8 cellular contexts compared by ENCODE assay signal in the genomic region with DNA sequence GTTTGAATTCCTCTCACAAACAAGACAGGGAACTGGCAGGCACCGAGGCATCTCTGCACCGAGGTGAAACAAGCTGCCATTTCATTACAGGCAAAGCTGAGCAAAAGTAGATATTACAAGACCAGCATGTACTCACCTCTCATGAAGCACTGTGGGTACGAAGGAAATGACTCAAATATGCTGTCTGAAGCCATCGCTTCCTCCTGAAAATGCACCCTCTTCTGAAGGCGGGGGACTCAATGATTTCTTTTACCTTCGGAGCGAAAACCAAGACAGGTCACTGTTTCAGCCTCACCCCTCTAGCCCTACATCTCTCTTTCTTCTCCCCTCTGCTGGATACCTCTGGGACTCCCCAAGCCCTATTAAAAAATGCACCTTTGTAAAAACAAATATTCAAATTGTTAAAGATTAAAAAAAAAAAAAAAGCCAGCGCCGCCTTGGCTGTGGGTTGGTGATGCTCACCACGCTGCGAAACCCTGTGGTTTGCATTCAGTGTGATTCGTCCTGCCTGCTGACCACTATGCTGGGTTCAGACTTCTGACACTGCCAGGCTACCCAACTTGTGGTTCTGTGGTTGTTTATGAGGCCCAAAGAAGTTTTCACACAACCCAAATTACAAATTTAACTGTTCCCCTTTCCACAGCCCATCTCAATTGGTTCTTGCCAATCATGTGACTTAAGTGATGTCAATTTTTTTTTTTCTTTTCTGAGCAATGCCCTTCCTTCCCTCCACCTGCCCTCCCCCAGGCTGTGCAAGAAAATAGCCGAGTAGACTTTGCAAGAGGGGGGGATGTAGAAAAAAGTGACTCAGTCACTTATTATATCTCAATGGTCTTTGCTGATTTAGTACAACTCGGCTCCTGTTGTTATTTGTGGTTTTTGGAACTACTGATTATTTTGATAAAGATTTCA. TPM values are rescaled to one million over a fixed set of nuclear protein-coding genes. Genes with fewer than 3 reads are reported as not detected.
DNase-seq lines count a peak whose midpoint lies in the region; ATAC-seq lines count a peak whose summit lies in the region.

A gene (minus strand): TSS at position 597 of the 912 bp plus-strand sequence.

- peaks cover 13% of the 10 kb centered on the region for H3K36me3 ChIP-seq in SJSA1

- 78% methylated on average over 14 of the region's 14 CpGs for WGBS in right cardiac atrium

- peak; percentile 87 for DNase-seq in NK-92 treated with Interleukin-12 subunit alpha and Interleukin-12 subunit beta, amount 100 ng/mL, for 24 hours (lab: John Stamatoyannopoulos, UW)
- DNase-seq in NK-92 (lab: John Stamatoyannopoulos, UW; ENCODE audit: unreplicated experiment) (no peak), SJSA1 (ENCODE audit: low read depth in 1 of 2, low spot score in 2 of 2) (peak; percentile 85 to 96), right cardiac atrium (no peak), NCI-H2029 (lab: John Stamatoyannopoulos, UW) (no peak)
- DNase-seq in activated naive CD4-positive, alpha-beta T cell treated with anti-CD3 and anti-CD28 coated beads, Interleukin-2, amount 50 U/mL, for 16 hours, result peak; percentile 66
- peak; percentile 65 for DNase-seq in stimulated activated CD4-positive, alpha-beta T cell treated with anti-CD3 and anti-CD28 coated beads, Interleukin-2, amount 100 ng/mL, for 4 hours (ENCODE audit: low read depth)

- peak; percentile 45 for ATAC-seq in HG03139 (IDR thresholded peaks at IDR 0.05; ENCODE audit: unreplicated experiment)
- peak in 1 of 2 donors; percentile 15 for ATAC-seq in right cardiac atrium

- H3K27me3 ChIP-seq in SJSA1 (replicated peaks), result no peaks in the 10 kb centered on the region
- no peaks in the 10 kb centered on the region for H3K27me3 ChIP-seq in right cardiac atrium (ENCODE audit: control insufficient read depth, insufficient read depth)

- intact Hi-C loops in right cardiac atrium (cut with DNase I), result loop anchor here in 1 of 4 donors (10.0 kb wide), 1 partner anchor 346 kb away; no protein-coding TSS in a partner anchor

- no peaks in the 10 kb centered on the region for H3K9me3 ChIP-seq in SJSA1 (replicated peaks)
- no peaks in the 10 kb centered on the region for H3K9me3 ChIP-seq in right cardiac atrium (ENCODE audit: control insufficient read depth, low read length)

- peak within 1 kb of the TSS; percentile 80 for H3K27ac ChIP-seq in SJSA1
- no peak within 1 kb of the TSS for H3K27ac ChIP-seq in right cardiac atrium (ENCODE audit: low read length)

- H3K4me1 ChIP-seq in SJSA1 (replicated peaks) (peaks cover 56% of the 10 kb centered on the region), right cardiac atrium (ENCODE audit: control insufficient read depth, insufficient read depth, low read length) (no peaks in the 10 kb centered on the region)

- peak within 1 kb of the TSS; percentile 38 for H3K4me3 ChIP-seq in SJSA1
- peak within 1 kb of the TSS; percentile 2 for H3K4me3 ChIP-seq in right cardiac atrium (ENCODE audit: low read length)

RNA-seq across cellular contexts. Expression of the gene that starts here (rescaled TPM):
- 11.9 and 18.0 TPM in 2 replicates for total RNA-seq in SJSA1 (2014; rRNA removed; shearing (Covaris generic))
- 10 to 100 TPM in 1 of 4 donors, 1 to 10 TPM in 3; 2.5 to 17.6 (median 5.0) TPM for total RNA-seq in right cardiac atrium
- polyA plus RNA-seq in right cardiac atrium, result 0.81 TPM

Comparison
In these comparisons a context has a peak if more than half of its experiments do, and no peak if none do; other contexts are left out.
1. DNase-seq: peak in NK-92 treated with Interleukin-12 subunit alpha and Interleukin-12 subunit beta, amount 100 ng/mL, for 24 hours (single experiment), SJSA1 (2 of 2), activated naive CD4-positive, alpha-beta T cell treated with anti-CD3 and anti-CD28 coated beads, Interleukin-2, amount 50 U/mL, for 16 hours (single experiment) and stimulated activated CD4-positive, alpha-beta T cell treated with anti-CD3 and anti-CD28 coated beads, Interleukin-2, amount 100 ng/mL, for 4 hours (single experiment); none in NK-92 (single experiment), right cardiac atrium (0 of 3) and NCI-H2029 (single experiment).